Comparison of ENCODE assay signal across 29 cellular contexts in the genomic region with DNA sequence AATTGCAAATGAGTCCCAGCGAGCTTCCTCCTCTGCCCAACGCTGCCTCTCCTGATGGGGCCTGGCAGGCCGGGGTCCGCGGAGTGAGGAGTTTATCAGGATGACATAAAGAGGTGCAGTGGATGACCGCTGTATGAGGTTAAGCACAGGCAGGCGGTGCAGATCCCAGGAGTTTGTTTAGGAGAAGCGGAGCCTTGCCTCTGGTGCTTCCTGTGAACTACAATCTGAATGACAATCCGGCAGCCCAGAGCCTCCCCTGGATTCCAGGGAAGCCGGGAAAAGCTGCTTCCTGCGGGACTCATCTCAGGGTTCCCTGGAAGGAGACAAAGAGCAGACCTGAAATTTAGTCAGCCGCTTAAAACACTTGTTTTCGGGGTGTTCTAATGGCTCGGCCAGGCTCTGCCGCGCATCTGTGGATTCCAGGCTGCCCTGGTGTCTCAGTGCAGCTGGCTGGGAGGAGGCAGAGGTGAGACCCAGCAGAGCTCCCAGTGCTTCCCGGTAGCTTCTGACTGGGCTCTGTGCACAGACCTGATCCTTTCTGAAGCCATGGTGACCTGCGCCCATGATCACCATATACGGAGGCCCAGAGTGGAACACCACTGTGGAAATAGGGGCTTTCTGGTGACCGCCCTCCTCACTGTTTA.
A peak's percentile ranks its signal among the peaks of the same experiment; 100 is the strongest.
DNase-seq lines count a peak whose midpoint lies in the region; ATAC-seq and TF ChIP-seq lines count a peak whose summit lies in the region.
"Had no signal": no experiment of that assay in that cellular context is flagged by ENCODE, and none has a peak within 500 bp of the region (broad histone marks: within the 10 kb centered on the region; RNA-seq: fewer than 3 reads in every experiment).

No MANE protein-coding gene starts in this region.

- no peaks in the 10 kb centered on the region for H3K36me3 ChIP-seq in H7 (replicated peaks; ENCODE audit: control insufficient read depth, insufficient read depth, low read length)
- no peaks in the 10 kb centered on the region for H3K36me3 ChIP-seq in osteoblast (ENCODE audit: insufficient read depth, low read length)
- H3K36me3 ChIP-seq in Caco-2 (ENCODE audit: control insufficient read depth, insufficient read depth, low read length), result no peaks in the 10 kb centered on the region
- H3K36me3 ChIP-seq: lower lobe of right lung, suprapubic skin, upper lobe of right lung had no signal

- POLR2A ChIA-PET in WTC11 (lab: Charles Lee) (no interaction called here), Caco-2 (lab: Charles Lee) (no interaction called here)

- no peaks in the 10 kb centered on the region for H3K9me3 ChIP-seq in osteoblast (ENCODE audit: low read depth, low read length)
- no peaks in the 10 kb centered on the region for H3K9me3 ChIP-seq in Caco-2
- H3K9me3 ChIP-seq: lower lobe of right lung, suprapubic skin, upper lobe of right lung had no signal

- CTCF ChIA-PET in WTC11 (lab: Charles Lee) (interaction anchor here (0.7 to 0.9 kb wide), 2 partner anchors 13 to 189 kb away, joined by 3 read pairs; no protein-coding TSS in a partner anchor), Caco-2 (lab: Charles Lee) (no interaction called here)

- no peak overlapping the region for H2AFZ ChIP-seq in osteoblast (ENCODE audit: low read length)
- H2AFZ ChIP-seq: parathyroid adenoma, PC-9 had no signal

- H3K27me3 ChIP-seq in H7 (ENCODE audit: control insufficient read depth, insufficient read depth, low read length) (no peaks in the 10 kb centered on the region), osteoblast (ENCODE audit: insufficient read depth, low read length) (no peaks in the 10 kb centered on the region), Caco-2 (replicated peaks; ENCODE audit: control insufficient read depth, insufficient read depth, low read length) (no peaks in the 10 kb centered on the region)
- H3K27me3 ChIP-seq: suprapubic skin had no signal

- intact Hi-C loops in activated CD4-positive, alpha-beta T cell treated with anti-CD3 and anti-CD28 coated beads, Interleukin-2, amount 10 ng/mL, durations not matched to agents 24 days and 14 days (cut with micrococcal nuclease), result no loop called here
- intact Hi-C loops in Caco-2 (cut with micrococcal nuclease; ENCODE audit: unreplicated experiment), result no loop called here

- no TSS peak for BruUV-seq in Caco-2 (replicated peaks; lab: Mats Ljungman, UMichigan)

- ATAC-seq in WTC11, result peak; percentile 89
- ATAC-seq in activated T-helper 17 cell treated with anti-CD3 and anti-CD28 coated beads, Interleukin-2, amount 50 U/mL, for 72 hours (replicated peaks), result no peak
- ATAC-seq: activated CD8-positive, alpha-beta T cell treated with anti-CD3 and anti-CD28 coated beads for 36 hours; natural killer cell treated with Interleukin-12 subunit alpha and Interleukin-12 subunit beta and Interleukin-15 and Interleukin-18, amount 100 ng/mL, for 72 hours; Right ventricle myocardium inferior; stimulated activated naive B cell treated with anti-CD40 and anti-IgM and Interleukin-4, amounts not matched to agents 10 μg/mL and 1 μg/mL and 100 μg/mL, for 72 hours; upper lobe of right lung had no signal

- H3K27ac Mint-ChIP-seq in WTC11 (peak overlapping the region; percentile 89), Caco-2 (ENCODE audit: unreplicated experiment) (no peak overlapping the region)
- no peak overlapping the region for H3K27ac Mint-ChIP-seq in activated CD4-positive, alpha-beta T cell treated with anti-CD3 and anti-CD28 coated beads, Interleukin-2, amount 10 ng/mL, durations not matched to agents 24 days and 14 days
- no peak overlapping the region for H3K27ac Mint-ChIP-seq in activated T-helper 17 cell treated with anti-CD3 and anti-CD28 coated beads, Interleukin-2, amount 50 U/mL, for 72 hours
- H3K27ac Mint-ChIP-seq: activated CD8-positive, alpha-beta T cell treated with anti-CD3 and anti-CD28 coated beads for 36 hours; activated naive CD8-positive, alpha-beta T cell; natural killer cell treated with Interleukin-12 subunit alpha and Interleukin-12 subunit beta and Interleukin-15 and Interleukin-18, amount 100 ng/mL, for 72 hours; stimulated activated naive B cell treated with anti-CD40 and anti-IgM and Interleukin-4, amounts not matched to agents 10 μg/mL and 1 μg/mL and 100 μg/mL, for 72 hours had no signal

- H3K27ac ChIP-seq in osteoblast (ENCODE audit: low read depth, low read length), result no peak overlapping the region
- H3K27ac ChIP-seq: lower lobe of right lung, parathyroid adenoma, PC-9, skin epidermis, suprapubic skin, upper lobe of right lung had no signal

- H3K4me1 ChIP-seq in osteoblast (ENCODE audit: insufficient read depth, low read length) (no peaks in the 10 kb centered on the region), Caco-2 (no peaks in the 10 kb centered on the region)
- H3K4me1 ChIP-seq: lower lobe of right lung, parathyroid adenoma, upper lobe of right lung had no signal

- TF ChIP-seq CTCF in WTC11 (IDR thresholded peaks at IDR 0.05), result no peak
- no peak for TF ChIP-seq CTCF in osteoblast (IDR thresholded peaks at IDR 0.05; ENCODE audit: extremely low read depth, low read depth, low read length)
- no peak for TF ChIP-seq CTCF in Caco-2 (IDR thresholded peaks at IDR 0.05; ENCODE audit: insufficient read depth in 1 of 2, low read depth in 1 of 2, low read length in 1 of 2, severe bottlenecking in 1 of 2, unreplicated experiment in 1 of 2)

- 0 out of 2 replicates have a peak, but pooled peaks cover 4% of the 10 kb centered on the region for H3K9me3 Mint-ChIP-seq in WTC11
- no peaks in the 10 kb centered on the region for H3K9me3 Mint-ChIP-seq in activated CD4-positive, alpha-beta T cell treated with anti-CD3 and anti-CD28 coated beads, Interleukin-2, amount 10 ng/mL, durations not matched to agents 24 days and 14 days
- H3K9me3 Mint-ChIP-seq in Caco-2 (ENCODE audit: unreplicated experiment), result no peaks in the 10 kb centered on the region
- H3K9me3 Mint-ChIP-seq in activated T-helper 17 cell treated with anti-CD3 and anti-CD28 coated beads, Interleukin-2, amount 50 U/mL, for 72 hours, result no peaks in the 10 kb centered on the region
- H3K9me3 Mint-ChIP-seq: activated CD8-positive, alpha-beta T cell treated with anti-CD3 and anti-CD28 coated beads for 36 hours; natural killer cell treated with Interleukin-12 subunit alpha and Interleukin-12 subunit beta and Interleukin-15 and Interleukin-18, amount 100 ng/mL, for 72 hours had no signal

- H4K20me1 ChIP-seq in osteoblast (ENCODE audit: insufficient read depth, low read length), result no peaks in the 10 kb centered on the region

- H3K4me2 ChIP-seq in osteoblast (ENCODE audit: insufficient read depth, low read length), result no peak overlapping the region
- H3K4me2 ChIP-seq: PC-9 had no signal

- peaks cover 28% of the 10 kb centered on the region for H3K4me1 Mint-ChIP-seq in WTC11
- no peaks in the 10 kb centered on the region for H3K4me1 Mint-ChIP-seq in activated CD4-positive, alpha-beta T cell treated with anti-CD3 and anti-CD28 coated beads, Interleukin-2, amount 10 ng/mL, durations not matched to agents 24 days and 14 days
- H3K4me1 Mint-ChIP-seq in Caco-2 (ENCODE audit: low read depth, unreplicated experiment), result no peaks in the 10 kb centered on the region
- no peaks in the 10 kb centered on the region for H3K4me1 Mint-ChIP-seq in activated T-helper 17 cell treated with anti-CD3 and anti-CD28 coated beads, Interleukin-2, amount 50 U/mL, for 72 hours
- H3K4me1 Mint-ChIP-seq: stimulated activated naive B cell treated with anti-CD40 and anti-IgM and Interleukin-4, amounts not matched to agents 10 μg/mL and 1 μg/mL and 100 μg/mL, for 72 hours had no signal

- H3K4me3 ChIP-seq in H7 (ENCODE audit: insufficient read depth, low read depth, low read length), result no peak overlapping the region
- H3K4me3 ChIP-seq in osteoblast (ENCODE audit: insufficient read depth, low read length), result no peak overlapping the region
- no peak overlapping the region for H3K4me3 ChIP-seq in Caco-2 (ENCODE audit: low read depth, low read length)
- H3K4me3 ChIP-seq: lower lobe of right lung, PC-9, skin epidermis, suprapubic skin, upper lobe of right lung had no signal

- no peaks in the 10 kb centered on the region for H3K79me2 ChIP-seq in osteoblast (ENCODE audit: insufficient read depth, low read length)
- H3K79me2 ChIP-seq: parathyroid adenoma had no signal

- H3K36me3 Mint-ChIP-seq in WTC11 (peaks cover 2% of the 10 kb centered on the region; the same call in 1 of the 2 replicates), Caco-2 (ENCODE audit: insufficient read depth, unreplicated experiment) (no peaks in the 10 kb centered on the region)
- no peaks in the 10 kb centered on the region for H3K36me3 Mint-ChIP-seq in activated CD4-positive, alpha-beta T cell treated with anti-CD3 and anti-CD28 coated beads, Interleukin-2, amount 10 ng/mL, durations not matched to agents 24 days and 14 days (ENCODE audit: low read depth)
- no peaks in the 10 kb centered on the region for H3K36me3 Mint-ChIP-seq in activated T-helper 17 cell treated with anti-CD3 and anti-CD28 coated beads, Interleukin-2, amount 50 U/mL, for 72 hours (ENCODE audit: low read depth)
- H3K36me3 Mint-ChIP-seq: activated naive CD8-positive, alpha-beta T cell; natural killer cell treated with Interleukin-12 subunit alpha and Interleukin-12 subunit beta and Interleukin-15 and Interleukin-18, amount 100 ng/mL, for 72 hours; stimulated activated naive B cell treated with anti-CD40 and anti-IgM and Interleukin-4, amounts not matched to agents 10 μg/mL and 1 μg/mL and 100 μg/mL, for 72 hours had no signal

- H3K27me3 Mint-ChIP-seq in WTC11 (ENCODE audit: low read depth) (peaks cover 4% of the 10 kb centered on the region; the same call in 1 of the 2 replicates), Caco-2 (ENCODE audit: insufficient read depth, unreplicated experiment) (peaks cover 16% of the 10 kb centered on the region)
- H3K27me3 Mint-ChIP-seq in activated CD4-positive, alpha-beta T cell treated with anti-CD3 and anti-CD28 coated beads, Interleukin-2, amount 10 ng/mL, durations not matched to agents 24 days and 14 days, result peaks cover 2% of the 10 kb centered on the region
- H3K27me3 Mint-ChIP-seq in activated T-helper 17 cell treated with anti-CD3 and anti-CD28 coated beads, Interleukin-2, amount 50 U/mL, for 72 hours, result peaks cover 31% of the 10 kb centered on the region

- H3K4me3 Mint-ChIP-seq in WTC11 (no peak overlapping the region), Caco-2 (ENCODE audit: unreplicated experiment) (no peak overlapping the region)
- H3K4me3 Mint-ChIP-seq in activated CD4-positive, alpha-beta T cell treated with anti-CD3 and anti-CD28 coated beads, Interleukin-2, amount 10 ng/mL, durations not matched to agents 24 days and 14 days, result no peak overlapping the region
- no peak overlapping the region for H3K4me3 Mint-ChIP-seq in activated T-helper 17 cell treated with anti-CD3 and anti-CD28 coated beads, Interleukin-2, amount 50 U/mL, for 72 hours
- H3K4me3 Mint-ChIP-seq: activated CD8-positive, alpha-beta T cell treated with anti-CD3 and anti-CD28 coated beads for 36 hours; activated naive CD8-positive, alpha-beta T cell; natural killer cell treated with Interleukin-12 subunit alpha and Interleukin-12 subunit beta and Interleukin-15 and Interleukin-18, amount 100 ng/mL, for 72 hours; stimulated activated naive B cell treated with anti-CD40 and anti-IgM and Interleukin-4, amounts not matched to agents 10 μg/mL and 1 μg/mL and 100 μg/mL, for 72 hours had no signal

- DNase-seq in H7 (peak; percentile 85), WTC11 (ENCODE audit: low spot score) (peak; percentile 65), iPS-NIHi7 (ENCODE audit: extremely low spot score) (peak; percentile 57), osteoblast (ENCODE audit: insufficient read length, low spot score, missing footprints) (peak; percentile 44), NCI-H1417 treated with DMSO at 0.1 percent for 48 hours (lab: John Stamatoyannopoulos, UW) (no peak), Caco-2 (no peak)
- DNase-seq in activated CD4-positive, alpha-beta T cell treated with anti-CD3 and anti-CD28 coated beads, Interleukin-2, amount 10 ng/mL, durations not matched to agents 24 days and 14 days, result no peak
- DNase-seq: activated CD8-positive, alpha-beta T cell treated with anti-CD3 and anti-CD28 coated beads for 36 hours; activated effector memory CD4-positive, alpha-beta T cell treated with Interleukin-2 at 50 U/mL for 16 hours; anterior cingulate cortex; DND-41; effector memory CD4-positive, alpha-beta T cell; erythroblast; Kasumi-1; kidney glomerular epithelial cell; lower lobe of right lung; NCI-H1436; NCI-H2081; PC-9; retina; stimulated activated naive B cell treated with anti-CD40 and anti-IgM and Interleukin-4, amounts not matched to agents 10 μg/mL and 1 μg/mL and 100 μg/mL, for 72 hours; upper lobe of right lung had no signal

Comparison
In these comparisons a context has a peak if more than half of its experiments do, and no peak if none do; other contexts are left out.
1. DNase-seq: peak in H7 (single experiment), WTC11 (single experiment), iPS-NIHi7 (single experiment) and osteoblast (single experiment); none in activated CD4-positive, alpha-beta T cell treated with anti-CD3 and anti-CD28 coated beads, Interleukin-2, amount 10 ng/mL, durations not matched to agents 24 days and 14 days (single experiment), NCI-H1417 treated with DMSO at 0.1 percent for 48 hours (single experiment) and Caco-2 (0 of 2).